Comparison of ENCODE assay signal across 14 cellular contexts in genomic region chr11:88104408-88104807, GRCh38.
DNase-seq lines count a peak whose midpoint lies in the region; ATAC-seq, FAIRE-seq and TF ChIP-seq lines count a peak whose summit lies in the region.
"Had no signal": no experiment of that assay in that cellular context is flagged by ENCODE, and none has a peak within 500 bp of the region (broad histone marks: within the 10 kb centered on the region; RNA-seq: fewer than 3 reads in every experiment).

No MANE protein-coding gene starts in this region.

- POLR2A ChIA-PET in A549 (lab: Yijun Ruan, JAX), result interaction anchor here (0.6 to 1.0 kb wide), 3 partner anchors 434 to 781 kb away, joined by 4 read pairs; no protein-coding TSS in a partner anchor

- H3K9me3 ChIP-seq in A549 (no peaks in the 10 kb centered on the region), GM23248 (ENCODE audit: low read depth) (no peaks in the 10 kb centered on the region), RWPE2 (ENCODE audit: severe bottlenecking) (no peaks in the 10 kb centered on the region)

- H3K79me2 ChIP-seq in GM23248 (ENCODE audit: insufficient read depth), result no peaks in the 10 kb centered on the region

- H4K20me1 ChIP-seq in GM23248 (ENCODE audit: insufficient read depth), result no peaks in the 10 kb centered on the region

- no peak for TF ChIP-seq POLR2A in A549 (IDR thresholded peaks at IDR 0.05; ENCODE audit: low read length)

- no peak overlapping the region for H3K9ac ChIP-seq in GM23248

- H3K27me3 ChIP-seq in GM23248 (replicated peaks; ENCODE audit: insufficient read depth), result no peaks in the 10 kb centered on the region
- no peaks in the 10 kb centered on the region for H3K27me3 ChIP-seq in RWPE2 (ENCODE audit: insufficient read depth, poor library complexity, severe bottlenecking)
- H3K27me3 ChIP-seq: heart right ventricle had no signal

- H3K4me2 ChIP-seq in A549 (peak overlapping the region; percentile 72), GM23248 (ENCODE audit: unreplicated experiment) (no peak overlapping the region)

- H3K4me3 ChIP-seq in A549 (peak overlapping the region; percentile 21; the same call in 2 of the 3 replicates), GM23248 (no peak overlapping the region), RWPE2 (ENCODE audit: severe bottlenecking) (no peak overlapping the region)
- H3K4me3 ChIP-seq: heart right ventricle, psoas muscle had no signal

- CTCF ChIA-PET in A549 (lab: Yijun Ruan, JAX), result interaction anchor here (0.9 to 3.3 kb wide), 18 partner anchors 14 to 451 kb away, joined by 3 to 31 read pairs (median 4); no protein-coding TSS in a partner anchor

- DNase-seq in A549 (ENCODE audit: low read depth in 1 of 2, low spot score in 1 of 2) (peak; percentile 48 to 81), GM23248 (peak; percentile 6), RWPE2 (ENCODE audit: low spot score) (no peak), left colon (no peak), NCI-H526 treated with DMSO at 0.1 percent for 48 hours (lab: John Stamatoyannopoulos, UW) (no peak), germinal center (ENCODE audit: low spot score) (no peak), Right ventricle myocardium superior (no peak)
- DNase-seq: anterior cingulate cortex, naive B cell, psoas muscle had no signal

- TF ChIP-seq CTCF in A549 (IDR thresholded peaks at IDR 0.05), result no peak
- no peak for TF ChIP-seq CTCF in RWPE2 (IDR thresholded peaks at IDR 0.05; ENCODE audit: poor library complexity, severe bottlenecking)

- H3K36me3 ChIP-seq in GM23248 (ENCODE audit: low read depth) (no peaks in the 10 kb centered on the region), RWPE2 (ENCODE audit: low read depth) (peaks cover 13% of the 10 kb centered on the region)
- H3K36me3 ChIP-seq: heart right ventricle had no signal

- intact Hi-C loops in left colon (cut with DNase I, micrococcal nuclease) (no loop called here), Right ventricle myocardium superior (cut with DNase I) (no loop called here)

- H2AFZ ChIP-seq in GM23248, result no peak overlapping the region

- peak; percentile 96 for FAIRE-seq in A549 (lab: Jason Lieb, UNC)
- FAIRE-seq: TTC549 had no signal

- TF ChIP-seq EP300 in A549 (IDR thresholded peaks at IDR 0.05), result peak; percentile 68 to 70; a peak in 2 of 5 replicates

- TF ChIP-seq RAD21 in A549 (conservative IDR thresholded peaks at IDR 0.05 in 1 of 2, IDR thresholded peaks at IDR 0.05 in 1 of 2), result no peak; a peak in 1 of 5 replicates

- H3K4me1 ChIP-seq in A549 (peaks cover 41% of the 10 kb centered on the region), GM23248 (ENCODE audit: insufficient read depth) (0 out of 2 replicates have a peak, but pooled peaks cover 8% of the 10 kb centered on the region), RWPE2 (ENCODE audit: insufficient read depth, poor library complexity, severe bottlenecking) (peaks cover 12% of the 10 kb centered on the region)
- H3K4me1 ChIP-seq: heart right ventricle, psoas muscle had no signal

- no peaks in the 10 kb centered on the region; the same call in 1 of the 2 replicates for H3F3A ChIP-seq in GM23248 (ENCODE audit: insufficient read depth)

- in situ Hi-C loops in GM23248 (cut with MboI), result no loop called here

- H3K9me2 ChIP-seq in GM23248 (ENCODE audit: insufficient read depth), result no peaks in the 10 kb centered on the region

- ATAC-seq in A549, result peak; percentile 84 to 89
- ATAC-seq in RWPE2 (ENCODE audit: low read depth), result peak; percentile 43; the same call in 2 of the 3 replicates
- ATAC-seq in left colon, result peak; percentile 78
- ATAC-seq in Right ventricle myocardium superior (ENCODE audit: poor library complexity), result no peak
- ATAC-seq in GM21786 (IDR thresholded peaks at IDR 0.05; ENCODE audit: unreplicated experiment), result no peak
- ATAC-seq: heart right ventricle, psoas muscle had no signal

- H3K27ac ChIP-seq in A549, result peak overlapping the region; percentile 79 to 87; a peak in 5 of 6 replicates
- no peak overlapping the region for H3K27ac ChIP-seq in GM23248
- H3K27ac ChIP-seq in RWPE2 (ENCODE audit: poor library complexity, severe bottlenecking), result no peak overlapping the region
- H3K27ac ChIP-seq: heart right ventricle, HL-60, psoas muscle had no signal

TF ChIP-seq in A549, 52 proteins besides CTCF, POLR2A, EP300 and RAD21:
- TF ChIP-seq HOXB13 (CRISPR knock-in tag; IDR thresholded peaks at IDR 0.05; ENCODE audit: low read depth) (no peak), GATA3 (IDR thresholded peaks at IDR 0.05; ENCODE audit: borderline replicate concordance) (peak; percentile 79), MAFK (IDR thresholded peaks at IDR 0.05; ENCODE audit: partially characterized antibody) (peak; percentile 49), CHD4 (IDR thresholded peaks at IDR 0.05; ENCODE audit: borderline replicate concordance) (no peak), BCL3 (IDR thresholded peaks at IDR 0.05) (peak; percentile 66; the same call in 1 of the 3 replicates), JUN (IDR thresholded peaks at IDR 0.05) (peak; percentile 56 to 90; a peak in 3 of 5 replicates), CEBPB (IDR thresholded peaks at IDR 0.05) (peak; percentile 85 to 90), ZC3H11A (IDR thresholded peaks at IDR 0.05) (no peak), TFCP2L1 (CRISPR knock-in tag; IDR thresholded peaks at IDR 0.05) (no peak), RARB (CRISPR knock-in tag; IDR thresholded peaks at IDR 0.05) (no peak), NPAS2 (CRISPR knock-in tag; IDR thresholded peaks at IDR 0.05; ENCODE audit: borderline replicate concordance) (no peak), JUNB (IDR thresholded peaks at IDR 0.05) (peak; percentile 90), MAX (IDR thresholded peaks at IDR 0.05) (peak; percentile 59), POLR2AphosphoS2 (conservative IDR thresholded peaks at IDR 0.05; ENCODE audit: low read length) (no peak), HDAC2 (IDR thresholded peaks at IDR 0.05) (no peak), FOSL2 (IDR thresholded peaks at IDR 0.05) (peak; percentile 84), FOSL2 (CRISPR knock-in tag; IDR thresholded peaks at IDR 0.05) (peak; percentile 93)

Comparison
In these comparisons a context has a peak if more than half of its experiments do, and no peak if none do; other contexts are left out.
1. ATAC-seq: peak in A549 (2 of 2), RWPE2 (single experiment) and left colon (single experiment); none in Right ventricle myocardium superior (single experiment) and GM21786 (single experiment).
2. DNase-seq: peak in A549 (2 of 2) and GM23248 (single experiment); none in RWPE2 (single experiment), left colon (0 of 2), NCI-H526 treated with DMSO at 0.1 percent for 48 hours (single experiment), germinal center (single experiment) and Right ventricle myocardium superior (single experiment).
3. H3K27ac ChIP-seq: peak in A549 (2 of 2); none in GM23248 (single experiment) and RWPE2 (single experiment).